Comparison of ENCODE assay signal across 1 cellular context in the genomic region with DNA sequence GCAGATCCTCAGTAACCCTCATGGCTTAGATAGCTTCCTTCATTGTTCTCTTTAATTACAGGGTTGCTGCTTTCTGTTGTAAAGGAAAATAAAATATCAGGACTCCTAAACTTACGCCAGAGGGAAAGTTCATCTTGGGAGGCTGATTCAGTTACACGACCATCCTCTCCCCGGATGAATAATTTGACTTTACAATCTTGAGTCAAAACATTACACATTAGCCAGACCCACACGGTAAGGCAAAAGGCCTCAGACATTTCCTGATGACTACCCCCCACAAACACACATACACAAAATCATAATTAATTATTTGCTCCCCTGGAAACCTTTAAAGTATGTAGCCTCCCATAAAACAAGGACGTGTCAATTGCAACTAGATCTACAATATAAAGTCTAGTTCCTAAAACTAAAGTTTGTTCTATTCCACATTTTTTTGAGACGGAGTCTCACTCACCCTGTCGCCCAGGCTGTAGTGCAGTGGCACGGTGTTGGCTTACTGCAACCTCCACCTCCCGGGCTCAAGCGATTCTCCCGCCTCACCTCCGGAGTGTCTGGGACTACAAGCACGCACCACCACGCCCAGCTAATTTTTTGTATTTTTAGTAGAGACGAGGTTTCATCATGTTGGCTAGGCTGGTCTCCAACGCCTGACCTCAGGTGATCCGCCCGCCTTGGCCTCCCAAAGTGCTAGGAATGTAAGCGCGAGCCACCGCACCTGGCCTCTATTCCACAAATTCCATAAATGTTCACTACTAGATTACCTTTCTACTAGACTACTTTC.
A peak's percentile ranks its signal among the peaks of the same experiment; 100 is the strongest.
TF ChIP-seq lines count a peak whose summit lies in the region.

No MANE protein-coding gene starts in this region.

TF ChIP-seq in HEK293, 187 proteins besides CTCF, POLR2A, EP300 and RAD21:
- TF ChIP-seq SP2 (tag by site-specific recombination; IDR thresholded peaks at IDR 0.05) = peak; percentile 26; the same call in 1 of the 2 replicates
- no peak for TF ChIP-seq ZNF146 (tag by site-specific recombination; IDR thresholded peaks at IDR 0.05)
- TF ChIP-seq ZNF660 (tag by site-specific recombination; IDR thresholded peaks at IDR 0.05) = no peak
- no peak for TF ChIP-seq ZBTB11 (tag by site-specific recombination; conservative IDR thresholded peaks at IDR 0.05; ENCODE audit: low read depth)
- TF ChIP-seq ZNF549 (tag by site-specific recombination; IDR thresholded peaks at IDR 0.05) = no peak
- TF ChIP-seq, protein P1, sequence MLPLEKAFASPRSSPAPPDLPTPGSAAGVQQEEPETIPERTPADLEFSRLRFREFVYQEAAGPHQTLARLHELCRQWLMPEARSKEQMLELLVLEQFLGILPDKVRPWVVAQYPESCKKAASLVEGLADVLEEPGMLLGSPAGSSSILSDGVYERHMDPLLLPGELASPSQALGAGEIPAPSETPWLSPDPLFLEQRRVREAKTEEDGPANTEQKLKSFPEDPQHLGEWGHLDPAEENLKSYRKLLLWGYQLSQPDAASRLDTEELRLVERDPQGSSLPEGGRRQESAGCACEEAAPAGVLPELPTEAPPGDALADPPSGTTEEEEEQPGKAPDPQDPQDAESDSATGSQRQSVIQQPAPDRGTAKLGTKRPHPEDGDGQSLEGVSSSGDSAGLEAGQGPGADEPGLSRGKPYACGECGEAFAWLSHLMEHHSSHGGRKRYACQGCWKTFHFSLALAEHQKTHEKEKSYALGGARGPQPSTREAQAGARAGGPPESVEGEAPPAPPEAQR (tag by site-specific recombination; IDR thresholded peaks at IDR 0.05) = no peak
- no peak for TF ChIP-seq ATF2 (tag by site-specific recombination; IDR thresholded peaks at IDR 0.05; ENCODE audit: low read depth)
- no peak for TF ChIP-seq ZNF169 (tag by site-specific recombination; IDR thresholded peaks at IDR 0.05)
- TF ChIP-seq ZNF600 (tag by site-specific recombination; IDR thresholded peaks at IDR 0.05) = peak; percentile 17
- no peak for TF ChIP-seq ZNF121 (tag by site-specific recombination; IDR thresholded peaks at IDR 0.05)
- TF ChIP-seq, protein P2, sequence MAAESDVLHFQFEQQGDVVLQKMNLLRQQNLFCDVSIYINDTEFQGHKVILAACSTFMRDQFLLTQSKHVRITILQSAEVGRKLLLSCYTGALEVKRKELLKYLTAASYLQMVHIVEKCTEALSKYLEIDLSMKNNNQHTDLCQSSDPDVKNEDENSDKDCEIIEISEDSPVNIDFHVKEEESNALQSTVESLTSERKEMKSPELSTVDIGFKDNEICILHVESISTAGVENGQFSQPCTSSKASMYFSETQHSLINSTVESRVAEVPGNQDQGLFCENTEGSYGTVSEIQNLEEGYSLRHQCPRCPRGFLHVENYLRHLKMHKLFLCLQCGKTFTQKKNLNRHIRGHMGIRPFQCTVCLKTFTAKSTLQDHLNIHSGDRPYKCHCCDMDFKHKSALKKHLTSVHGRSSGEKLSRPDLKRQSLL (tag by site-specific recombination; IDR thresholded peaks at IDR 0.05) = 0 out of 2 replicates have a peak, but pooled peaks have one; percentile 23
- peak; percentile 74 for TF ChIP-seq PRDM10 (tag by site-specific recombination; IDR thresholded peaks at IDR 0.05)
- peak; percentile 87 for TF ChIP-seq GLIS1 (tag by site-specific recombination; IDR thresholded peaks at IDR 0.05)
- TF ChIP-seq ZNF202 (tag by site-specific recombination; IDR thresholded peaks at IDR 0.05; ENCODE audit: borderline replicate concordance) = no peak
- peak; percentile 20; the same call in 1 of the 2 replicates for TF ChIP-seq SP7 (tag by site-specific recombination; IDR thresholded peaks at IDR 0.05)
- TF ChIP-seq KLF1 (tag by site-specific recombination; IDR thresholded peaks at IDR 0.05) = peak; percentile 53; the same call in 1 of the 2 replicates
TF ChIP-seq in HEK293: peak in this region for 7.
